Comparison of ENCODE assay signal across 18 cellular contexts in genomic region chr5:168073311-168073710, GRCh38.
"Had no signal": no experiment of that assay in that cellular context is flagged by ENCODE, and none has a peak within 500 bp of the region (broad histone marks: within the 10 kb centered on the region; RNA-seq: fewer than 3 reads in every experiment).

No MANE protein-coding gene starts in this region.

- H3K9me3 ChIP-seq: esophagus squamous epithelium, stomach, testis, upper lobe of right lung had no signal

- H3K27ac Mint-ChIP-seq: activated T-cell treated with anti-CD3 and anti-CD28 coated beads, Interleukin-2, amount 50 U/mL, for 72 hours; immature natural killer cell; progenitor cell of endocrine pancreas had no signal

- H3K27ac ChIP-seq: coronary artery, esophagus squamous epithelium, stomach, testis, upper lobe of right lung, WERI-Rb-1 had no signal

- H3K9me3 Mint-ChIP-seq: activated T-cell treated with anti-CD3 and anti-CD28 coated beads, Interleukin-2, amount 50 U/mL, for 72 hours; neural crest cell had no signal

- H3K4me1 ChIP-seq: esophagus squamous epithelium, stomach, testis, upper lobe of right lung had no signal

- H3K4me3 ChIP-seq: coronary artery, esophagus squamous epithelium, stomach, testis, upper lobe of right lung had no signal

- ATAC-seq: activated T-cell treated with anti-CD3 and anti-CD28 coated beads, Interleukin-2, amount 50 U/mL, for 72 hours had no signal

- H3K4me3 Mint-ChIP-seq: activated T-cell treated with anti-CD3 and anti-CD28 coated beads, Interleukin-2, amount 50 U/mL, for 72 hours; immature natural killer cell; neural crest cell had no signal

- H3K36me3 Mint-ChIP-seq: immature natural killer cell had no signal

- DNase-seq: activated CD4-positive, alpha-beta T cell treated with anti-CD3 and anti-CD28 coated beads for 1 hour; activated effector memory CD4-positive, alpha-beta T cell treated with anti-CD3 and anti-CD28 coated beads, Interleukin-2, amount 50 U/mL, for 16 hours; activated naive CD4-positive, alpha-beta T cell treated with anti-CD3 and anti-CD28 coated beads, Interleukin-2, amount 50 U/mL, for 16 hours; activated T-cell treated with anti-CD3 and anti-CD28 coated beads, Interleukin-2, amount 50 U/mL, for 72 hours; aorta; esophagus squamous epithelium; immature natural killer cell; kidney glomerular epithelial cell; left ventricle myocardium superior; stimulated activated CD4-positive, alpha-beta T cell treated with anti-CD3 and anti-CD28 coated beads, Interleukin-2, amount 100 ng/mL, for 24 hours; stomach; T-helper 2 cell; testis; upper lobe of right lung; WERI-Rb-1 had no signal

- H3K27me3 ChIP-seq: esophagus squamous epithelium, stomach, testis, upper lobe of right lung had no signal

- H3K36me3 ChIP-seq: esophagus squamous epithelium, stomach, upper lobe of right lung, WERI-Rb-1 had no signal
